In the genomic region with DNA sequence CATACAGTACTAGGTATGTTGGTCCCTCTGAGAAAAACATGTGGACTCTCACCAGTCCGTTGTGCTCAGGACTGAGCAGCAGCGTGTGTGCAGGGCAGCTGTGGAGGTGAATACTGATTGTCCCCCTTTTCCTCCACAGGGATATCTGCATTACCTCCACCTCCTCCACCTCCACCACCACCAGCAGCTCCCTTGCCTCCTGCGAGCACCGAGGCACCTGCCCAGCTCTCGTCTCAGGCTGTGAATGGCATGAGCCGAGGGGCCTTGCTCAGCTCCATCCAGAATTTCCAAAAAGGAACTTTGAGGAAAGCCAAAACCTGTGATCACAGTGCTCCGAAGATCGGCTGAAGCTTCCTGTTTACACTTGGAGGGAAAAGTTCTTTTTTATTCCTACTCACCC, we compare ENCODE assay signal across 1 cellular context.
TF ChIP-seq lines count a peak whose summit lies in the region.

No MANE protein-coding gene starts in this region.

TF ChIP-seq in HepG2, 621 proteins besides CTCF, POLR2A, EP300 and RAD21:
- TF ChIP-seq, protein P1, sequence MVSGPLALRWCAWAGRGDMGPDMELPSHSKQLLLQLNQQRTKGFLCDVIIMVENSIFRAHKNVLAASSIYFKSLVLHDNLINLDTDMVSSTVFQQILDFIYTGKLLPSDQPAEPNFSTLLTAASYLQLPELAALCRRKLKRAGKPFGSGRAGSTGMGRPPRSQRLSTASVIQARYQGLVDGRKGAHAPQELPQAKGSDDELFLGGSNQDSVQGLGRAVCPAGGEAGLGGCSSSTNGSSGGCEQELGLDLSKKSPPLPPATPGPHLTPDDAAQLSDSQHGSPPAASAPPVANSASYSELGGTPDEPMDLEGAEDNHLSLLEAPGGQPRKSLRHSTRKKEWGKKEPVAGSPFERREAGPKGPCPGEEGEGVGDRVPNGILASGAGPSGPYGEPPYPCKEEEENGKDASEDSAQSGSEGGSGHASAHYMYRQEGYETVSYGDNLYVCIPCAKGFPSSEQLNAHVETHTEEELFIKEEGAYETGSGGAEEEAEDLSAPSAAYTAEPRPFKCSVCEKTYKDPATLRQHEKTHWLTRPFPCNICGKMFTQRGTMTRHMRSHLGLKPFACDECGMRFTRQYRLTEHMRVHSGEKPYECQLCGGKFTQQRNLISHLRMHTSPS (CRISPR knock-in tag; IDR thresholded peaks at IDR 0.05; ENCODE audit: low read depth): no peak
- TF ChIP-seq, protein P2, sequence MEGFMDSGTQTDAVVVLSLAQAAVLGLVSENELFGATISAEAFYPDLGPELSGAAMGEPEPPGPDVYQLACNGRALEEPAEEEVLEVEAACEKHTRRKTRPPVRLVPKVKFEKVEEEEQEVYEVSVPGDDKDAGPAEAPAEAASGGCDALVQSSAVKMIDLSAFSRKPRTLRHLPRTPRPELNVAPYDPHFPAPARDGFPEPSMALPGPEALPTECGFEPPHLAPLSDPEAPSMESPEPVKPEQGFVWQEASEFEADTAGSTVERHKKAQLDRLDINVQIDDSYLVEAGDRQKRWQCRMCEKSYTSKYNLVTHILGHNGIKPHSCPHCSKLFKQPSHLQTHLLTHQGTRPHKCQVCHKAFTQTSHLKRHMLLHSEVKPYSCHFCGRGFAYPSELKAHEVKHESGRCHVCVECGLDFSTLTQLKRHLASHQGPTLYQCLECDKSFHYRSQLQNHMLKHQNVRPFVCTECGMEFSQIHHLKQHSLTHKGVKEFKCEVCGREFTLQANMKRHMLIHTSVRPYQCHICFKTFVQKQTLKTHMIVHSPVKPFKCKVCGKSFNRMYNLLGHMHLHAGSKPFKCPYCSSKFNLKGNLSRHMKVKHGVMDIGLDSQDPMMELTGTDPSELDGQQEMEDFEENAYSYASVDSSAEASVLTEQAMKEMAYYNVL (CRISPR knock-in tag; IDR thresholded peaks at IDR 0.05; ENCODE audit: borderline replicate concordance): no peak
- TF ChIP-seq ZNF878 (CRISPR knock-in tag; IDR thresholded peaks at IDR 0.05) (no peak), GFI1 (CRISPR knock-in tag; IDR thresholded peaks at IDR 0.05; ENCODE audit: borderline replicate concordance) (no peak), ZNF674 (CRISPR knock-in tag; IDR thresholded peaks at IDR 0.05; ENCODE audit: low read depth) (no peak), ZNF34 (CRISPR knock-in tag; IDR thresholded peaks at IDR 0.05; ENCODE audit: borderline replicate concordance) (no peak), ATF2 (CRISPR knock-in tag; IDR thresholded peaks at IDR 0.05) (no peak), ZNF879 (CRISPR knock-in tag; IDR thresholded peaks at IDR 0.05) (no peak), XBP1 (CRISPR knock-in tag; IDR thresholded peaks at IDR 0.05) (no peak), NRL (CRISPR knock-in tag; IDR thresholded peaks at IDR 0.05; ENCODE audit: borderline replicate concordance) (no peak)
- TF ChIP-seq, protein P3, sequence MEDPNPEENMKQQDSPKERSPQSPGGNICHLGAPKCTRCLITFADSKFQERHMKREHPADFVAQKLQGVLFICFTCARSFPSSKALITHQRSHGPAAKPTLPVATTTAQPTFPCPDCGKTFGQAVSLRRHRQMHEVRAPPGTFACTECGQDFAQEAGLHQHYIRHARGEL (CRISPR knock-in tag; IDR thresholded peaks at IDR 0.05): no peak
